1 cellular context compared by ENCODE assay signal in the genomic region with DNA sequence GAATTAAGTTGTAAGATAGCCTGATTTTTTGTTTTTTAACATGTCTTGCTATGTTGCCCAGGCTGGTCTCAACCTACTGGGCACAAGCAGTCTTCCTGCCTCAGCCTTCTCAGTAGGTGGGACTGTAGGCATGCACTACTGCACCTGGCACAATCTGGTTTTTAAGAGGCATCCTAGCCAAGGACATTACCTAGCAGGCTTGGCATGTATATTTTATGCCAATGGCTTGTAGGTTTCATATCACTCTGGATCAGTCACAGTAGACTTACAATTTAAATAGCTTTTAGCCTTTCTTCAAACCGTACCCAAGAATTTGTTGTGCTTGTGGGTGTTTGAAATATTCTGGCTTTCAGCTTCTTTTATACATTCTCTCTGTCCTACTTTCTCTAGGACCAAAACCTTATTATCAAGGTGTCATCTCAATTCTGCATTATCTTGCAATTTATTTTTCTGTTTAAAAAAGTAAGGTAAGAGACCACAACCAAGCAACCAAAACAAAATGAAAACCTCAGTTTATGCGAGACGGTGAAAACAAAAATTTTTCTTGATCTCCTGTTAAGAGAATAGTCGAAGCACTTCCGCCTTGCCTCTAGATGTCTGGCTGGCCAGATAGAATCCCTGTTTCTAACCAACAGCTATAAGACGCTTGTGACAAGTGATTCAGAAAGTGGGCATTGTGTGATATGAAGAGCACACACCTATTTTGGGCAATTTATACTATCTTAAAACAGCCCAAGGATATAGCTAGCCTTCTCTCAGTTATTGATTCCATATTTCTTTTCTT.
TF ChIP-seq lines count a peak whose summit lies in the region.

No MANE protein-coding gene starts in this region.

TF ChIP-seq in Ishikawa, 13 proteins besides CTCF, POLR2A, EP300 and RAD21 (continued from another document):
- TF ChIP-seq, protein P1, sequence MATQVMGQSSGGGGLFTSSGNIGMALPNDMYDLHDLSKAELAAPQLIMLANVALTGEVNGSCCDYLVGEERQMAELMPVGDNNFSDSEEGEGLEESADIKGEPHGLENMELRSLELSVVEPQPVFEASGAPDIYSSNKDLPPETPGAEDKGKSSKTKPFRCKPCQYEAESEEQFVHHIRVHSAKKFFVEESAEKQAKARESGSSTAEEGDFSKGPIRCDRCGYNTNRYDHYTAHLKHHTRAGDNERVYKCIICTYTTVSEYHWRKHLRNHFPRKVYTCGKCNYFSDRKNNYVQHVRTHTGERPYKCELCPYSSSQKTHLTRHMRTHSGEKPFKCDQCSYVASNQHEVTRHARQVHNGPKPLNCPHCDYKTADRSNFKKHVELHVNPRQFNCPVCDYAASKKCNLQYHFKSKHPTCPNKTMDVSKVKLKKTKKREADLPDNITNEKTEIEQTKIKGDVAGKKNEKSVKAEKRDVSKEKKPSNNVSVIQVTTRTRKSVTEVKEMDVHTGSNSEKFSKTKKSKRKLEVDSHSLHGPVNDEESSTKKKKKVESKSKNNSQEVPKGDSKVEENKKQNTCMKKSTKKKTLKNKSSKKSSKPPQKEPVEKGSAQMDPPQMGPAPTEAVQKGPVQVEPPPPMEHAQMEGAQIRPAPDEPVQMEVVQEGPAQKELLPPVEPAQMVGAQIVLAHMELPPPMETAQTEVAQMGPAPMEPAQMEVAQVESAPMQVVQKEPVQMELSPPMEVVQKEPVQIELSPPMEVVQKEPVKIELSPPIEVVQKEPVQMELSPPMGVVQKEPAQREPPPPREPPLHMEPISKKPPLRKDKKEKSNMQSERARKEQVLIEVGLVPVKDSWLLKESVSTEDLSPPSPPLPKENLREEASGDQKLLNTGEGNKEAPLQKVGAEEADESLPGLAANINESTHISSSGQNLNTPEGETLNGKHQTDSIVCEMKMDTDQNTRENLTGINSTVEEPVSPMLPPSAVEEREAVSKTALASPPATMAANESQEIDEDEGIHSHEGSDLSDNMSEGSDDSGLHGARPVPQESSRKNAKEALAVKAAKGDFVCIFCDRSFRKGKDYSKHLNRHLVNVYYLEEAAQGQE (IDR thresholded peaks at IDR 0.05; ENCODE audit: low read depth): no peak
- TF ChIP-seq ZBTB7A (IDR thresholded peaks at IDR 0.05; ENCODE audit: low read depth) (no peak), CEBPB (IDR thresholded peaks at IDR 0.05) (no peak), FOXM1 (IDR thresholded peaks at IDR 0.05; ENCODE audit: borderline replicate concordance, low read depth) (peak; percentile 50; the same call in 1 of the 2 replicates), TEAD4 (IDR thresholded peaks at IDR 0.05) (peak; percentile 74), YY1 (IDR thresholded peaks at IDR 0.05; ENCODE audit: low read depth) (no peak), NFIC (IDR thresholded peaks at IDR 0.05) (peak; percentile 80)
- TF ChIP-seq, protein P2, sequence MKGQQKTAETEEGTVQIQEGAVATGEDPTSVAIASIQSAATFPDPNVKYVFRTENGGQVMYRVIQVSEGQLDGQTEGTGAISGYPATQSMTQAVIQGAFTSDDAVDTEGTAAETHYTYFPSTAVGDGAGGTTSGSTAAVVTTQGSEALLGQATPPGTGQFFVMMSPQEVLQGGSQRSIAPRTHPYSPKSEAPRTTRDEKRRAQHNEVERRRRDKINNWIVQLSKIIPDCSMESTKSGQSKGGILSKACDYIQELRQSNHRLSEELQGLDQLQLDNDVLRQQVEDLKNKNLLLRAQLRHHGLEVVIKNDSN (IDR thresholded peaks at IDR 0.05): no peak
TF ChIP-seq in Ishikawa: peak in this region for 4.
